ENCODE assay signal across 20 cellular contexts in the genomic region with DNA sequence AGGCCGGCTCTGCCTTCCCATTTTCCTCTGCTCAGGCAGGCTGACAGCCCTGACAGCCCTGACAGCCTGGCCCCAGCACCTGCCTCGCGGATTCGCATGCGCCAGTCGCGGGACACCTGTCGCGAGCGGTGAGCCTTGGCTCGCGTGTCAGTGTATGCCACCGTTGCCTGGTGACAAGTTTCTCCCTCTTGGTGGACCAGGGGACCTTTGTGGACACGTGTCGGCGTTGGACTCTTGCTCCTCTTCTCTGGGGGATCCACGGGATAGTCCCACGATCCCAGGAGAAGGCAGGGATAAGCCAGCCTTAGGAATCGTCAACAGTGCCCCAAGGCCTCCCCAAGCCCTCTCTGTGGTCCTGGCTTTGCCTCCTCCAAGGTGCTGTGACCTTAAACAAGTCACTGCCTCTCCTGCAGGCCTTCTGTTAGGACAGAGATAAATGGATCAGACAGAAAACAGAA.
"Had no signal": no experiment of that assay in that cellular context is flagged by ENCODE, and none has a peak within 500 bp of the region (broad histone marks: within the 10 kb centered on the region; RNA-seq: fewer than 3 reads in every experiment).

No MANE protein-coding gene starts in this region.

- H3K4me1 ChIP-seq: neural progenitor cell, SJSA1 had no signal

- H3K4me2 ChIP-seq: neural progenitor cell had no signal

- H3K27me3 ChIP-seq: SJSA1, suprapubic skin had no signal

- H3K36me3 ChIP-seq: neural progenitor cell, SJSA1, suprapubic skin, upper lobe of left lung had no signal

- H3K9ac ChIP-seq: neural progenitor cell had no signal

- H2AFZ ChIP-seq: neural progenitor cell had no signal

- H3K9me3 ChIP-seq: suprapubic skin, upper lobe of left lung had no signal

- ATAC-seq: activated naive CD4-positive, alpha-beta T cell treated with anti-CD3 and anti-CD28 coated beads, Interleukin-2, amount 50 U/mL, for 72 hours; activated T-cell treated with anti-CD3 and anti-CD28 coated beads, Interleukin-2, amount 50 U/mL, for 4 hours; left colon; stimulated activated naive CD8-positive, alpha-beta T cell treated with anti-CD3 and anti-CD28 coated beads, Interleukin-15, Interleukin-2, amounts not matched to agents 100 U/mL and 50 U/mL, for 24 hours had no signal

- H3K4me3 ChIP-seq: neural progenitor cell, SJSA1, skin epidermis, suprapubic skin, upper lobe of left lung had no signal

- H3K27ac ChIP-seq: neural progenitor cell, SJSA1, skin epidermis, suprapubic skin, upper lobe of left lung had no signal

- DNase-seq: activated CD4-positive, alpha-beta T cell treated with anti-CD3 and anti-CD28 coated beads, Interleukin-2, amount 10 ng/mL, durations not matched to agents 7 days and 5 days; activated gamma-delta T cell; activated T-cell treated with anti-CD3 and anti-CD28 coated beads, Interleukin-2, amount 50 U/mL, for 4 hours; caudate nucleus; cortex of kidney; effector CD4-positive, alpha-beta T cell; foreskin fibroblast; hypothalamus; left colon; midbrain; naive B cell; retina; stimulated activated CD4-positive, alpha-beta T cell treated with anti-CD3 and anti-CD28 coated beads, Interleukin-4, amount 100 ng/mL, for 4 hours; stimulated activated naive CD8-positive, alpha-beta T cell treated with anti-CD3 and anti-CD28 coated beads, Interleukin-15, Interleukin-2, amounts not matched to agents 100 U/mL and 50 U/mL, for 24 hours had no signal
